In the genomic region with DNA sequence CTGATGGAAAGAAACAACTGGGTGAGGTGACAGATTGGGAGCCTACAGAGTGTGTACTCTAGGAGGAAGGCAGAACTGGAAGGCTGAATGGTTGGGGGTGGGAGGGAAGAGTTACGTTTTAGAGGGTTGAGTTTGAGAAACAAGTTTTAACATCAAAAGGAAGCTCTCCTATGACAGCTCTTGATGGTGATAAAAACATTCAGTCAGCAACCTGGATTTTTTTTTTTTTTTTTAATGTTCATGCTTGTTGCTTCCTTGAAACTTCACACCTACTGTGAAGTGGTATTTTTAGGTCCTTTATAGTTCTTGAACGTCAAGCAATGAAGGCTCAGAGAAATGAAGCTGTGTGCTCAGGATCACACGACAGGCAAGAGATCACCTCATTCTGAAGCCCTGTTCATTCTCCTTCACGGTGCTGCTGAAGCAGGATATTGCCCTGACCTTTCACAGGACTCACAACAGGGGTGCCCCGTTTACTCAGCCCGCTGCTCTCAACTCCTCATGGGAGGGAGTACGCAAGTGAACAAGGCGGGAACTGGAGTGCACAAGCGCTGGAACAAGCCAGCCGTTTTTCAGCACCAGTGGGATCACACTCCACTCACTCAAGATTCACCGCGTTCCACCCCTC, we compare ENCODE assay signal across 1 cellular context.
TF ChIP-seq lines count a peak whose summit lies in the region.

No MANE protein-coding gene starts in this region.

TF ChIP-seq in GM23338, 12 proteins besides CTCF, POLR2A, EP300 and RAD21:
- TF ChIP-seq ZNF331 (CRISPR knock-in tag; IDR thresholded peaks at IDR 0.05; ENCODE audit: low read depth) (no peak), POLR2AphosphoS5 (IDR thresholded peaks at IDR 0.05; ENCODE audit: low read depth) (no peak)
